ENCODE assay signal across 1 cellular context in the genomic region with DNA sequence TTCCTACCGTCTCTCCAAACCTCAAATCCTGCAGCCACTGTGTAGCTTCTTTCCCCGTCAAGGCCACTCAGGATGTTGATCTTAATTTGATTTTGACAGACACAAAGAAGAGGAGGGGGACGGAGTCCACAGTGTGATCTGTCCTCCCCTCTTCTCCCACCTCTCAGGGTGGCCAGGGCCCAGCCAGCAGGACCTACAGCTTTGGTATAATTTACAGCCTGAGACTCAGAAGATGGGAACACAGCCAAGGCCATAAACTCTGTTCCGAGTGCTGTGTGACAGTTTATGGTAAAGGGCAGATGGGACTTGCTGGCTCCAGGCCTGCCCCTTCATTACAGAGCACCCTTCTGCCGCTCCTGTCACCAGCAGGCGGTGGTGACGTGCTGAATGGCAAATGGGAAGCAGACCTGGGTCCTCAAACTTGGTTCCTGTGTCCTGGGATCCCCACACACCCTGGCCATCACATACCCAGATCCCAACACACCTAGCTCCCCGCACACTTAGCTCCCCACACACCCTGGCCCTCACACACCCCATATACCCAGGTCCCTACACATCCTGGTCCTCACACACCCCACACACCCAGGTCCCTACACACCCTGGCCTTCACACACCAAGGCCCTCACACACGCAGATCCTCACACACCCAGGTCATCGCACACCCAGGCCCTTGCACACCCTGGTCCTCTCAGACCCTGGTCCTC.
TF ChIP-seq lines count a peak whose summit lies in the region.

No MANE protein-coding gene starts in this region.

TF ChIP-seq in K562, 482 proteins besides CTCF, POLR2A, EP300 and RAD21 (continued from another document and continues in another):
- TF ChIP-seq, protein P1, sequence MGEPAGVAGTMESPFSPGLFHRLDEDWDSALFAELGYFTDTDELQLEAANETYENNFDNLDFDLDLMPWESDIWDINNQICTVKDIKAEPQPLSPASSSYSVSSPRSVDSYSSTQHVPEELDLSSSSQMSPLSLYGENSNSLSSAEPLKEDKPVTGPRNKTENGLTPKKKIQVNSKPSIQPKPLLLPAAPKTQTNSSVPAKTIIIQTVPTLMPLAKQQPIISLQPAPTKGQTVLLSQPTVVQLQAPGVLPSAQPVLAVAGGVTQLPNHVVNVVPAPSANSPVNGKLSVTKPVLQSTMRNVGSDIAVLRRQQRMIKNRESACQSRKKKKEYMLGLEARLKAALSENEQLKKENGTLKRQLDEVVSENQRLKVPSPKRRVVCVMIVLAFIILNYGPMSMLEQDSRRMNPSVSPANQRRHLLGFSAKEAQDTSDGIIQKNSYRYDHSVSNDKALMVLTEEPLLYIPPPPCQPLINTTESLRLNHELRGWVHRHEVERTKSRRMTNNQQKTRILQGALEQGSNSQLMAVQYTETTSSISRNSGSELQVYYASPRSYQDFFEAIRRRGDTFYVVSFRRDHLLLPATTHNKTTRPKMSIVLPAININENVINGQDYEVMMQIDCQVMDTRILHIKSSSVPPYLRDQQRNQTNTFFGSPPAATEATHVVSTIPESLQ (CRISPR knock-in tag; IDR thresholded peaks at IDR 0.05), result 0 out of 2 replicates have a peak, but pooled peaks have one; percentile 31
- TF ChIP-seq ZNF695 (CRISPR knock-in tag; IDR thresholded peaks at IDR 0.05) (no peak), ZBED1 (IDR thresholded peaks at IDR 0.05) (peak; percentile 25; the same call in 1 of the 2 replicates), HMGN3 (IDR thresholded peaks at IDR 0.05; ENCODE audit: borderline replicate concordance, extremely low read depth, insufficient read length, low read depth, low read length) (no peak), SMC3 (conservative IDR thresholded peaks at IDR 0.05; ENCODE audit: insufficient read depth, low read depth, low read length) (0 out of 2 replicates have a peak, but pooled peaks have one; percentile 35), ZNF431 (CRISPR knock-in tag; IDR thresholded peaks at IDR 0.05) (no peak; the same call in 1 of the 2 replicates), HDGF (IDR thresholded peaks at IDR 0.05) (peak; percentile 93), PCBP1 (IDR thresholded peaks at IDR 0.05; ENCODE audit: low read depth, low read length, poor library complexity, severe bottlenecking) (no peak), RBFOX2 (IDR thresholded peaks at IDR 0.05; ENCODE audit: low read depth, low read length) (peak; percentile 72), EGR1 (conservative IDR thresholded peaks at IDR 0.05) (no peak), SMAD3 (CRISPR knock-in tag; conservative IDR thresholded peaks at IDR 0.05) (peak; percentile 58), KHSRP (IDR thresholded peaks at IDR 0.05) (no peak), POLR3G (IDR thresholded peaks at IDR 0.05; ENCODE audit: extremely low read depth, insufficient read length, insufficient replicate concordance) (no peak), TAF7 (tag; IDR thresholded peaks at IDR 0.05) (0 out of 2 replicates have a peak, but pooled peaks have one; percentile 38), HLTF (IDR thresholded peaks at IDR 0.05) (peak; percentile 93), KDM5B (IDR thresholded peaks at IDR 0.05; ENCODE audit: insufficient replicate concordance, low read depth, low read length) (peak; percentile 39), NCOA1 (IDR thresholded peaks at IDR 0.05; ENCODE audit: low read depth) (0 out of 2 replicates have a peak, but pooled peaks have one; percentile 29), ZNF133 (CRISPR knock-in tag; IDR thresholded peaks at IDR 0.05) (peak; percentile 59; the same call in 1 of the 2 replicates), NCOA2 (IDR thresholded peaks at IDR 0.05; ENCODE audit: partially characterized antibody in 2 of 2) (no peak), MAFK (IDR thresholded peaks at IDR 0.05; ENCODE audit: low read length) (no peak), L3MBTL2 (IDR thresholded peaks at IDR 0.05) (peak; percentile 74), DACH1 (IDR thresholded peaks at IDR 0.05; ENCODE audit: partially characterized antibody) (no peak), ZNF398 (CRISPR knock-in tag; IDR thresholded peaks at IDR 0.05) (no peak), POLR2AphosphoS2 (IDR thresholded peaks at IDR 0.05; ENCODE audit: low read length) (0 out of 2 replicates have a peak, but pooled peaks have one; percentile 41), GTF2E2 (tag; IDR thresholded peaks at IDR 0.05) (peak; percentile 66; the same call in 1 of the 2 replicates), LEF1 (IDR thresholded peaks at IDR 0.05) (peak; percentile 77), ZNF644 (tag; IDR thresholded peaks at IDR 0.05; ENCODE audit: low read depth) (0 out of 2 replicates have a peak, but pooled peaks have one; percentile 29), RCOR1 (IDR thresholded peaks at IDR 0.05; ENCODE audit: borderline replicate concordance in 1 of 2, low read depth in 2 of 2, low read length in 2 of 2) (peak in 1 of 2 experiments; percentile 63; a peak in 1 of 4 replicates), TARDBP (IDR thresholded peaks at IDR 0.05) (peak; percentile 38; the same call in 1 of the 2 replicates)
- TF ChIP-seq, protein P2, sequence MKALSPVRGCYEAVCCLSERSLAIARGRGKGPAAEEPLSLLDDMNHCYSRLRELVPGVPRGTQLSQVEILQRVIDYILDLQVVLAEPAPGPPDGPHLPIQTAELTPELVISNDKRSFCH (CRISPR knock-in tag; IDR thresholded peaks at IDR 0.05), result no peak
- TF ChIP-seq, protein P2 (tag; IDR thresholded peaks at IDR 0.05), result peak; percentile 60
- TF ChIP-seq, protein P3, sequence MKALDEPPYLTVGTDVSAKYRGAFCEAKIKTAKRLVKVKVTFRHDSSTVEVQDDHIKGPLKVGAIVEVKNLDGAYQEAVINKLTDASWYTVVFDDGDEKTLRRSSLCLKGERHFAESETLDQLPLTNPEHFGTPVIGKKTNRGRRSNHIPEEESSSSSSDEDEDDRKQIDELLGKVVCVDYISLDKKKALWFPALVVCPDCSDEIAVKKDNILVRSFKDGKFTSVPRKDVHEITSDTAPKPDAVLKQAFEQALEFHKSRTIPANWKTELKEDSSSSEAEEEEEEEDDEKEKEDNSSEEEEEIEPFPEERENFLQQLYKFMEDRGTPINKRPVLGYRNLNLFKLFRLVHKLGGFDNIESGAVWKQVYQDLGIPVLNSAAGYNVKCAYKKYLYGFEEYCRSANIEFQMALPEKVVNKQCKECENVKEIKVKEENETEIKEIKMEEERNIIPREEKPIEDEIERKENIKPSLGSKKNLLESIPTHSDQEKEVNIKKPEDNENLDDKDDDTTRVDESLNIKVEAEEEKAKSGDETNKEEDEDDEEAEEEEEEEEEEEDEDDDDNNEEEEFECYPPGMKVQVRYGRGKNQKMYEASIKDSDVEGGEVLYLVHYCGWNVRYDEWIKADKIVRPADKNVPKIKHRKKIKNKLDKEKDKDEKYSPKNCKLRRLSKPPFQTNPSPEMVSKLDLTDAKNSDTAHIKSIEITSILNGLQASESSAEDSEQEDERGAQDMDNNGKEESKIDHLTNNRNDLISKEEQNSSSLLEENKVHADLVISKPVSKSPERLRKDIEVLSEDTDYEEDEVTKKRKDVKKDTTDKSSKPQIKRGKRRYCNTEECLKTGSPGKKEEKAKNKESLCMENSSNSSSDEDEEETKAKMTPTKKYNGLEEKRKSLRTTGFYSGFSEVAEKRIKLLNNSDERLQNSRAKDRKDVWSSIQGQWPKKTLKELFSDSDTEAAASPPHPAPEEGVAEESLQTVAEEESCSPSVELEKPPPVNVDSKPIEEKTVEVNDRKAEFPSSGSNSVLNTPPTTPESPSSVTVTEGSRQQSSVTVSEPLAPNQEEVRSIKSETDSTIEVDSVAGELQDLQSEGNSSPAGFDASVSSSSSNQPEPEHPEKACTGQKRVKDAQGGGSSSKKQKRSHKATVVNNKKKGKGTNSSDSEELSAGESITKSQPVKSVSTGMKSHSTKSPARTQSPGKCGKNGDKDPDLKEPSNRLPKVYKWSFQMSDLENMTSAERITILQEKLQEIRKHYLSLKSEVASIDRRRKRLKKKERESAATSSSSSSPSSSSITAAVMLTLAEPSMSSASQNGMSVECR (CRISPR knock-in tag; IDR thresholded peaks at IDR 0.05), result peak; percentile 40; the same call in 1 of the 2 replicates
- TF ChIP-seq, protein P4, sequence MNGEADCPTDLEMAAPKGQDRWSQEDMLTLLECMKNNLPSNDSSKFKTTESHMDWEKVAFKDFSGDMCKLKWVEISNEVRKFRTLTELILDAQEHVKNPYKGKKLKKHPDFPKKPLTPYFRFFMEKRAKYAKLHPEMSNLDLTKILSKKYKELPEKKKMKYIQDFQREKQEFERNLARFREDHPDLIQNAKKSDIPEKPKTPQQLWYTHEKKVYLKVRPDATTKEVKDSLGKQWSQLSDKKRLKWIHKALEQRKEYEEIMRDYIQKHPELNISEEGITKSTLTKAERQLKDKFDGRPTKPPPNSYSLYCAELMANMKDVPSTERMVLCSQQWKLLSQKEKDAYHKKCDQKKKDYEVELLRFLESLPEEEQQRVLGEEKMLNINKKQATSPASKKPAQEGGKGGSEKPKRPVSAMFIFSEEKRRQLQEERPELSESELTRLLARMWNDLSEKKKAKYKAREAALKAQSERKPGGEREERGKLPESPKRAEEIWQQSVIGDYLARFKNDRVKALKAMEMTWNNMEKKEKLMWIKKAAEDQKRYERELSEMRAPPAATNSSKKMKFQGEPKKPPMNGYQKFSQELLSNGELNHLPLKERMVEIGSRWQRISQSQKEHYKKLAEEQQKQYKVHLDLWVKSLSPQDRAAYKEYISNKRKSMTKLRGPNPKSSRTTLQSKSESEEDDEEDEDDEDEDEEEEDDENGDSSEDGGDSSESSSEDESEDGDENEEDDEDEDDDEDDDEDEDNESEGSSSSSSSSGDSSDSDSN (IDR thresholded peaks at IDR 0.05; ENCODE audit: borderline replicate concordance in 1 of 2, low read depth in 2 of 2, low read length in 2 of 2), result peak in 1 of 2 experiments; percentile 53; a peak in 1 of 4 replicates
- TF ChIP-seq, protein P5, sequence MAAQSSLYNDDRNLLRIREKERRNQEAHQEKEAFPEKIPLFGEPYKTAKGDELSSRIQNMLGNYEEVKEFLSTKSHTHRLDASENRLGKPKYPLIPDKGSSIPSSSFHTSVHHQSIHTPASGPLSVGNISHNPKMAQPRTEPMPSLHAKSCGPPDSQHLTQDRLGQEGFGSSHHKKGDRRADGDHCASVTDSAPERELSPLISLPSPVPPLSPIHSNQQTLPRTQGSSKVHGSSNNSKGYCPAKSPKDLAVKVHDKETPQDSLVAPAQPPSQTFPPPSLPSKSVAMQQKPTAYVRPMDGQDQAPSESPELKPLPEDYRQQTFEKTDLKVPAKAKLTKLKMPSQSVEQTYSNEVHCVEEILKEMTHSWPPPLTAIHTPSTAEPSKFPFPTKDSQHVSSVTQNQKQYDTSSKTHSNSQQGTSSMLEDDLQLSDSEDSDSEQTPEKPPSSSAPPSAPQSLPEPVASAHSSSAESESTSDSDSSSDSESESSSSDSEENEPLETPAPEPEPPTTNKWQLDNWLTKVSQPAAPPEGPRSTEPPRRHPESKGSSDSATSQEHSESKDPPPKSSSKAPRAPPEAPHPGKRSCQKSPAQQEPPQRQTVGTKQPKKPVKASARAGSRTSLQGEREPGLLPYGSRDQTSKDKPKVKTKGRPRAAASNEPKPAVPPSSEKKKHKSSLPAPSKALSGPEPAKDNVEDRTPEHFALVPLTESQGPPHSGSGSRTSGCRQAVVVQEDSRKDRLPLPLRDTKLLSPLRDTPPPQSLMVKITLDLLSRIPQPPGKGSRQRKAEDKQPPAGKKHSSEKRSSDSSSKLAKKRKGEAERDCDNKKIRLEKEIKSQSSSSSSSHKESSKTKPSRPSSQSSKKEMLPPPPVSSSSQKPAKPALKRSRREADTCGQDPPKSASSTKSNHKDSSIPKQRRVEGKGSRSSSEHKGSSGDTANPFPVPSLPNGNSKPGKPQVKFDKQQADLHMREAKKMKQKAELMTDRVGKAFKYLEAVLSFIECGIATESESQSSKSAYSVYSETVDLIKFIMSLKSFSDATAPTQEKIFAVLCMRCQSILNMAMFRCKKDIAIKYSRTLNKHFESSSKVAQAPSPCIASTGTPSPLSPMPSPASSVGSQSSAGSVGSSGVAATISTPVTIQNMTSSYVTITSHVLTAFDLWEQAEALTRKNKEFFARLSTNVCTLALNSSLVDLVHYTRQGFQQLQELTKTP (IDR thresholded peaks at IDR 0.05; ENCODE audit: low read depth in 1 of 2, partially characterized antibody in 2 of 2), result peak; percentile 2 to 12
- TF ChIP-seq, protein P6, sequence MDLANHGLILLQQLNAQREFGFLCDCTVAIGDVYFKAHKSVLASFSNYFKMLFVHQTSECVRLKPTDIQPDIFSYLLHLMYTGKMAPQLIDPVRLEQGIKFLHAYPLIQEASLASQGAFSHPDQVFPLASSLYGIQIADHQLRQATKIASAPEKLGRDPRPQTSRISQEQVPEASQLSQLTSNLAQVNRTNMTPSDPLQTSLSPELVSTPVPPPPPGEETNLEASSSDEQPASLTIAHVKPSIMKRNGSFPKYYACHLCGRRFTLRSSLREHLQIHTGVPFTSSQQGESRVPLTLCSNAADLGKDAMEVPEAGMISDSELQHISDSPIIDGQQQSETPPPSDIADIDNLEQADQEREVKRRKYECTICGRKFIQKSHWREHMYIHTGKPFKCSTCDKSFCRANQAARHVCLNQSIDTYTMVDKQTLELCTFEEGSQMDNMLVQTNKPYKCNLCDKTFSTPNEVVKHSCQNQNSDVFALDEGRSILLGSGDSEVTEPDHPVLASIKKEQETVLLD (IDR thresholded peaks at IDR 0.05), result 0 out of 2 replicates have a peak, but pooled peaks have one; percentile 12
- TF ChIP-seq, protein P7, sequence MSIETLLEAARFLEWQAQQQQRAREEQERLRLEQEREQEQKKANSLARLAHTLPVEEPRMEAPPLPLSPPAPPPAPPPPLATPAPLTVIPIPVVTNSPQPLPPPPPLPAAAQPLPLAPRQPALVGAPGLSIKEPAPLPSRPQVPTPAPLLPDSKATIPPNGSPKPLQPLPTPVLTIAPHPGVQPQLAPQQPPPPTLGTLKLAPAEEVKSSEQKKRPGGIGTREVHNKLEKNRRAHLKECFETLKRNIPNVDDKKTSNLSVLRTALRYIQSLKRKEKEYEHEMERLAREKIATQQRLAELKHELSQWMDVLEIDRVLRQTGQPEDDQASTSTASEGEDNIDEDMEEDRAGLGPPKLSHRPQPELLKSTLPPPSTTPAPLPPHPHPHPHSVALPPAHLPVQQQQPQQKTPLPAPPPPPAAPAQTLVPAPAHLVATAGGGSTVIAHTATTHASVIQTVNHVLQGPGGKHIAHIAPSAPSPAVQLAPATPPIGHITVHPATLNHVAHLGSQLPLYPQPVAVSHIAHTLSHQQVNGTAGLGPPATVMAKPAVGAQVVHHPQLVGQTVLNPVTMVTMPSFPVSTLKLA (conservative IDR thresholded peaks at IDR 0.05), result 0 out of 4 replicates have a peak, but pooled peaks of 1 of the 2 experiments have one; percentile 32
